1 cellular context compared by ENCODE assay signal in genomic region chr22:40187389-40187788, GRCh38.
A peak's percentile ranks its signal among the peaks of the same experiment; 100 is the strongest.
TF ChIP-seq lines count a peak whose summit lies in the region.

No MANE protein-coding gene starts in this region.

TF ChIP-seq in K562, 482 proteins besides CTCF, POLR2A, EP300 and RAD21:
- no peak for TF ChIP-seq KLF13 (tag; IDR thresholded peaks at IDR 0.05; ENCODE audit: borderline replicate concordance, low read depth)
- TF ChIP-seq CTBP1 (IDR thresholded peaks at IDR 0.05; ENCODE audit: borderline replicate concordance) = 0 out of 2 replicates have a peak, but pooled peaks have one; percentile 25
- peak; percentile 51; the same call in 1 of the 2 replicates for TF ChIP-seq ZEB2 (IDR thresholded peaks at IDR 0.05)
- TF ChIP-seq, protein P1, sequence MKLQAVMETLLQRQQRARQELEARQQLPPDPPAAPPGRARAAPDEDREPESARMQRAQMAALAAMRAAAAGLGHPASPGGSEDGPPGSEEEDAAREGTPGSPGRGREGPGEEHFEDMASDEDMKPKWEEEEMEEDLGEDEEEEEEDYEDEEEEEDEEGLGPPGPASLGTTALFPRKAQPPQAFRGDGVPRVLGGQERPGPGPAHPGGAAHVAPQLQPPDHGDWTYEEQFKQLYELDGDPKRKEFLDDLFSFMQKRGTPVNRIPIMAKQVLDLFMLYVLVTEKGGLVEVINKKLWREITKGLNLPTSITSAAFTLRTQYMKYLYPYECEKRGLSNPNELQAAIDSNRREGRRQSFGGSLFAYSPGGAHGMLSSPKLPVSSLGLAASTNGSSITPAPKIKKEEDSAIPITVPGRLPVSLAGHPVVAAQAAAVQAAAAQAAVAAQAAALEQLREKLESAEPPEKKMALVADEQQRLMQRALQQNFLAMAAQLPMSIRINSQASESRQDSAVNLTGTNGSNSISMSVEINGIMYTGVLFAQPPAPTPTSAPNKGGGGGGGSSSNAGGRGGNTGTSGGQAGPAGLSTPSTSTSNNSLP (IDR thresholded peaks at IDR 0.05; ENCODE audit: borderline replicate concordance, low read depth, low read length) = no peak
